In the genomic region with DNA sequence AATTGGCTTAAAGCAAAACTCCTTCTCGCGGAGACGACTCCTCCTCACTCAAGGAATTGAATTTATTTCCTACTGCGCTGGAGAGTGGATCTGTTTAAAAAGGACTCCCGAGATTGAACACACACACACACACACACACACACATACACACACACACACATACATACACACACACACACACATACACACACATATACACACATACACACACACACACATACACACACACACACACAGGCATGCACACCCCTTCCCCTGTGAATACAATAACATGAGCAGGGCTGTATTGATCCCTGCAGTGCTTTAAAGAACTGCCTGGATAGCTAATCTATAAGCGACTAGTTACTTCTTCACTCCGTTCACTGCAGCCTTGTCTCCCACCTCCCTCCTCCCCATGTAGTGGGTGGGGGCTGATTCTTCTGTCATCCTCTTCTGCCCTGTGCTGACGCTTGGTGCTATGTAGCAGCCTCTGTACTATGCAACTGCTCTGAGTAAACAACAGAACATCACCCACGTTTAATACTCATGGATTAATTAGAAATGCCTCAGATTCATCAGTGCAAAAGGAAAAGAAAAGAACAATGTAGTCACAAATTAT, we compare ENCODE assay signal across 18 cellular contexts.
DNase-seq lines count a peak whose midpoint lies in the region; ATAC-seq and TF ChIP-seq lines count a peak whose summit lies in the region.
"Had no signal": no experiment of that assay in that cellular context is flagged by ENCODE, and none has a peak within 500 bp of the region (broad histone marks: within the 10 kb centered on the region; RNA-seq: fewer than 3 reads in every experiment).

No MANE protein-coding gene starts in this region.

- no peaks in the 10 kb centered on the region for H3K4me1 Mint-ChIP-seq in CD4-positive, alpha-beta T cell (ENCODE audit: low read depth)
- H3K4me1 Mint-ChIP-seq: CD14-positive monocyte had no signal

- H3K27me3 ChIP-seq in RWPE2 (ENCODE audit: insufficient read depth, poor library complexity, severe bottlenecking) (peaks cover 84% of the 10 kb centered on the region), esophagus muscularis mucosa (no peaks in the 10 kb centered on the region), spleen (replicated peaks in 1 of 7) (no peaks in the 10 kb centered on the region)
- no peaks in the 10 kb centered on the region for H3K27me3 ChIP-seq in CD4-positive, alpha-beta T cell (ENCODE audit: control insufficient read depth, insufficient read depth, low read length)
- H3K27me3 ChIP-seq: BLaER1 had no signal

- H3K9me3 Mint-ChIP-seq in CD4-positive, alpha-beta T cell, result no peaks in the 10 kb centered on the region
- H3K9me3 Mint-ChIP-seq: CD8-positive, alpha-beta T cell; H9 had no signal

- 51% methylated on average over 9 of the region's 9 CpGs for WGBS in esophagus muscularis mucosa
- WGBS in spleen, 5 donors, result 74 to 79% (median 77%) methylated on average over 9 of the region's 9 CpGs

- H3K27ac Mint-ChIP-seq in CD4-positive, alpha-beta T cell, result no peak overlapping the region
- H3K27ac Mint-ChIP-seq: CD14-positive monocyte; CD8-positive, alpha-beta T cell; H9 had no signal

- DNase-seq in Ammon's horn (ENCODE audit: low spot score), result peak; percentile 45
- no peak for DNase-seq in RWPE2 (ENCODE audit: low spot score)
- DNase-seq in esophagus muscularis mucosa (ENCODE audit: extremely low spot score), result peak; percentile 50
- peak; percentile 57 for DNase-seq in retina
- DNase-seq in spleen, result no peak
- DNase-seq in CD4-positive, alpha-beta T cell, result no peak
- DNase-seq in NOMO-1 treated with dmso at 0.1 percent for 144 hours (lab: John Stamatoyannopoulos, UW; ENCODE audit: unreplicated experiment), result no peak
- DNase-seq: AML-193; Calu3; CD8-positive, alpha-beta T cell; DMS79 treated with DMSO at 0.1 percent for 48 hours; GF-D8; GOT3; H9 had no signal

- H3K9me3 ChIP-seq in RWPE2 (ENCODE audit: severe bottlenecking) (no peaks in the 10 kb centered on the region), esophagus muscularis mucosa (no peaks in the 10 kb centered on the region), spleen (no peaks in the 10 kb centered on the region)
- H3K9me3 ChIP-seq in CD4-positive, alpha-beta T cell (ENCODE audit: control insufficient read depth, low read length), result no peaks in the 10 kb centered on the region
- H3K9me3 ChIP-seq: A549, BLaER1 had no signal

- H3K4me3 ChIP-seq in RWPE2 (ENCODE audit: severe bottlenecking), result no peak overlapping the region
- no peak overlapping the region for H3K4me3 ChIP-seq in esophagus muscularis mucosa
- no peak overlapping the region for H3K4me3 ChIP-seq in spleen
- H3K4me3 ChIP-seq: A549, BLaER1 had no signal

- H3K4me1 ChIP-seq in RWPE2 (ENCODE audit: insufficient read depth, poor library complexity, severe bottlenecking) (peaks cover 5% of the 10 kb centered on the region), esophagus muscularis mucosa (no peaks in the 10 kb centered on the region), spleen (no peaks in the 10 kb centered on the region)
- H3K4me1 ChIP-seq: A549, BLaER1 had no signal

- TF ChIP-seq CTCF in RWPE2 (IDR thresholded peaks at IDR 0.05; ENCODE audit: poor library complexity, severe bottlenecking) (no peak), esophagus muscularis mucosa (IDR thresholded peaks at IDR 0.05) (no peak), spleen (IDR thresholded peaks at IDR 0.05 in 8 of 11, conservative IDR thresholded peaks at IDR 0.05 in 3 of 11) (no peak)
- no peak for TF ChIP-seq CTCF in CD4-positive, alpha-beta T cell (IDR thresholded peaks at IDR 0.05)

- H3K36me3 ChIP-seq in RWPE2 (ENCODE audit: low read depth) (no peaks in the 10 kb centered on the region), esophagus muscularis mucosa (no peaks in the 10 kb centered on the region), spleen (no peaks in the 10 kb centered on the region)
- H3K36me3 ChIP-seq: BLaER1 had no signal

- peak; percentile 22; the same call in 2 of the 3 replicates for ATAC-seq in RWPE2 (ENCODE audit: low read depth)
- no peak for ATAC-seq in CD4-positive, alpha-beta T cell (ENCODE audit: poor library complexity)
- ATAC-seq: A549; CD8-positive, alpha-beta T cell had no signal

- no peak for TF ChIP-seq EP300 in esophagus muscularis mucosa (IDR thresholded peaks at IDR 0.05)

- no peak overlapping the region for H3K4me3 Mint-ChIP-seq in CD4-positive, alpha-beta T cell
- H3K4me3 Mint-ChIP-seq: CD8-positive, alpha-beta T cell; H9 had no signal

- no peaks in the 10 kb centered on the region for H3K36me3 Mint-ChIP-seq in CD4-positive, alpha-beta T cell (ENCODE audit: low read depth)
- H3K36me3 Mint-ChIP-seq: CD14-positive monocyte; CD8-positive, alpha-beta T cell had no signal

- POLR2A ChIA-PET in CD4-positive, alpha-beta T cell (lab: Charles Lee), result no interaction called here

- intact Hi-C loops in esophagus muscularis mucosa (cut with DNase I) (no loop called here), spleen (cut with DNase I; ENCODE audit: low total_unique reads) (no loop called here)
- intact Hi-C loops in CD4-positive, alpha-beta T cell (cut with DNase I, micrococcal nuclease), result no loop called here

- CTCF ChIA-PET in CD4-positive, alpha-beta T cell (lab: Charles Lee), result no interaction called here

- no peak for TF ChIP-seq POLR2A in esophagus muscularis mucosa (IDR thresholded peaks at IDR 0.05; ENCODE audit: low read depth)
- no peak for TF ChIP-seq POLR2A in spleen (IDR thresholded peaks at IDR 0.05)

- no peak overlapping the region for H3K27ac ChIP-seq in RWPE2 (ENCODE audit: poor library complexity, severe bottlenecking)
- no peak overlapping the region for H3K27ac ChIP-seq in esophagus muscularis mucosa (replicated peaks in 1 of 4)
- H3K27ac ChIP-seq in spleen, result no peak overlapping the region
- no peak overlapping the region for H3K27ac ChIP-seq in CD4-positive, alpha-beta T cell (ENCODE audit: low read depth, low read length)
- H3K27ac ChIP-seq: 22Rv1, A549, BLaER1 had no signal

- peaks cover 27% of the 10 kb centered on the region for H3K27me3 Mint-ChIP-seq in CD4-positive, alpha-beta T cell

Comparison
In these comparisons a context has a peak if more than half of its experiments do, and no peak if none do; other contexts are left out.
1. DNase-seq: peak in Ammon's horn (single experiment), esophagus muscularis mucosa (single experiment) and retina (single experiment); none in RWPE2 (single experiment), spleen (single experiment), CD4-positive, alpha-beta T cell (0 of 10) and NOMO-1 treated with dmso at 0.1 percent for 144 hours (single experiment).